ENCODE assay signal across 15 cellular contexts in the genomic region with DNA sequence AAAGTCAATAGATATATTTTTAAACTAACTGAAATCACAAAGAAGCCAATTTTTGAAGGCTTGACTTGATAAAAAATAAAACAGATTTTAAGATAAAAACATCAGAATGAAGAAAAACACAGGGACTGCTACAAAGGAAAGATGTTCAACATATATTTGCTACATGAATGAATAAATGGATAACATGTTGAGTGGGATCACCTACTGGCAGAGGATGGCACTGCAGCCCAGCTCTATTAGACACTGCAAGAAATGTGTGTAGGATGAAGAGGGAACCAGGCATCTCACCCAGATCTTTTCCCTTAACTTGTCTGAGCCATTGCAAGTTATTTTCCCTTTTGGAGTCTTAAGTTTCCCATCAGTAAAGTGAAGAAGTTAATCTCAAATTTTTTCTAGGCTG. TPM values are rescaled to one million over a fixed set of nuclear protein-coding genes. Genes with fewer than 3 reads are reported as not detected.
DNase-seq lines count a peak whose midpoint lies in the region; ATAC-seq and TF ChIP-seq lines count a peak whose summit lies in the region.
"Had no signal": no experiment of that assay in that cellular context is flagged by ENCODE, and none has a peak within 500 bp of the region (broad histone marks: within the 10 kb centered on the region; RNA-seq: fewer than 3 reads in every experiment).

No MANE protein-coding gene starts in this region.

- H3K4me1 ChIP-seq in endodermal cell (ENCODE audit: control insufficient read depth, insufficient read depth, low read length) (no peaks in the 10 kb centered on the region), psoas muscle (no peaks in the 10 kb centered on the region)
- H3K4me1 ChIP-seq: parathyroid adenoma had no signal

- H3K36me3 Mint-ChIP-seq in endodermal cell (ENCODE audit: low read depth): peaks cover 2% of the 10 kb centered on the region

- H3K9me3 ChIP-seq in endodermal cell (ENCODE audit: control insufficient read depth, low read length) (peaks cover 10% of the 10 kb centered on the region), psoas muscle (peaks cover 9% of the 10 kb centered on the region)

- H3K27ac Mint-ChIP-seq in endodermal cell: no peak overlapping the region

- H3K27ac ChIP-seq in endodermal cell (ENCODE audit: low read depth, low read length) (no peak overlapping the region), psoas muscle (no peak overlapping the region)
- H3K27ac ChIP-seq: parathyroid adenoma had no signal

- DNase-seq in activated CD4-positive, alpha-beta T cell treated with anti-CD3 and anti-CD28 coated beads for 48 hours: peak; percentile 39
- no peak for DNase-seq in activated CD4-positive, alpha-beta T cell treated with anti-CD3 and anti-CD28 coated beads for 4 hours
- DNase-seq in LHCN-M2 (ENCODE audit: low read depth) (peak; percentile 25), endodermal cell (no peak), psoas muscle (no peak), DMS153 (lab: John Stamatoyannopoulos, UW) (no peak), Ammon's horn (ENCODE audit: low spot score) (no peak)
- DNase-seq: effector CD4-positive, alpha-beta T cell; hippocampal formation; NCI-H1048; SIG-M5 had no signal

- H3K9me3 Mint-ChIP-seq in endodermal cell: peaks cover 18% of the 10 kb centered on the region

- peak; percentile 71 for TF ChIP-seq CTCF in endodermal cell (conservative IDR thresholded peaks at IDR 0.05)
- TF ChIP-seq CTCF in psoas muscle (IDR thresholded peaks at IDR 0.05): peak; percentile 12

- intact Hi-C loops in psoas muscle (cut with DNase I): loop anchor here in 1 of 2 donors (10.0 kb wide), 1 partner anchor 1176 kb away; no protein-coding TSS in a partner anchor

- H3K4me3 ChIP-seq in endodermal cell (ENCODE audit: low read length) (no peak overlapping the region), psoas muscle (no peak overlapping the region)

- no peaks in the 10 kb centered on the region for H3K27me3 ChIP-seq in endodermal cell (ENCODE audit: control insufficient read depth, insufficient read depth, low read length, poor library complexity, severe bottlenecking)
- no peaks in the 10 kb centered on the region for H3K27me3 ChIP-seq in psoas muscle (ENCODE audit: insufficient read depth in 3 of 3, low read length in 2 of 3)

- no peak overlapping the region for H3K4me3 Mint-ChIP-seq in endodermal cell

- no peak overlapping the region for H3K9ac ChIP-seq in endodermal cell (ENCODE audit: extremely low read depth, low read length, poor library complexity, severe bottlenecking)
- H3K9ac ChIP-seq: parathyroid adenoma had no signal

- ATAC-seq in psoas muscle (no peak), HG03175 (IDR thresholded peaks at IDR 0.05; ENCODE audit: unreplicated experiment) (no peak)

- H3K36me3 ChIP-seq in endodermal cell (ENCODE audit: control insufficient read depth, insufficient read depth, low read length) (no peaks in the 10 kb centered on the region), psoas muscle (ENCODE audit: insufficient read depth in 1 of 2, low read depth in 1 of 2) (no peaks in the 10 kb centered on the region)

- no peaks in the 10 kb centered on the region for H3K4me1 Mint-ChIP-seq in endodermal cell

- peaks cover 2% of the 10 kb centered on the region for H3K27me3 Mint-ChIP-seq in endodermal cell (ENCODE audit: insufficient read depth)

RNA-seq across cellular contexts. Expression of gene AIPL1, which starts 4.2 kb away (rescaled TPM):
- total RNA-seq in LHCN-M2 (2014; rRNA removed) (not detected in 2 replicates), endodermal cell (not detected), psoas muscle (not detected)
- polyA plus RNA-seq in LHCN-M2 (2012): not detected
- polyA plus RNA-seq in endodermal cell (2013, experiment 1 of 2): 0.28 TPM
- 0.21 TPM for polyA plus RNA-seq in endodermal cell (2013, experiment 2 of 2)
- not detected for polyA plus RNA-seq in psoas muscle
- total RNA-seq: lower leg skin, NCI-H460 had no signal

RNA-seq across cellular contexts. Expression of gene PIMREG, which starts 13.5 kb away (rescaled TPM):
- total RNA-seq in LHCN-M2 (2014; rRNA removed) (91.4 and 94.6 TPM in 2 replicates), endodermal cell (10 to 100 TPM; 33.4 to 68.7 TPM), psoas muscle (under 1 TPM in 1 of 4 donors, not detected in 3; 0.38 TPM)
- 40.8 TPM for polyA plus RNA-seq in LHCN-M2 (2012)
- polyA plus RNA-seq in endodermal cell (2013, experiment 1 of 2): 98.1 TPM
- 101 TPM for polyA plus RNA-seq in endodermal cell (2013, experiment 2 of 2)
- polyA plus RNA-seq in psoas muscle: under 1 TPM in 2 of 3 donors, not detected in 1; 0.18 to 0.21 TPM

Comparison
In these comparisons a context has a peak if more than half of its experiments do, and no peak if none do; other contexts are left out.
1. DNase-seq: peak in activated CD4-positive, alpha-beta T cell treated with anti-CD3 and anti-CD28 coated beads for 48 hours (single experiment) and LHCN-M2 (single experiment); none in activated CD4-positive, alpha-beta T cell treated with anti-CD3 and anti-CD28 coated beads for 4 hours (0 of 2), endodermal cell (single experiment), psoas muscle (0 of 2), DMS153 (single experiment) and Ammon's horn (single experiment).
2. RNA of gene PIMREG, which starts 13.5 kb away (total RNA-seq): 91.4 to 94.6 TPM in LHCN-M2 and 33.4 to 68.7 TPM in endodermal cell; 0.38 TPM in psoas muscle; every median in the first group is over 10 times any median in the second.